Comparison of ENCODE assay signal across 25 cellular contexts in genomic region chr7:113809591-113809990, GRCh38.
"Had no signal": no experiment of that assay in that cellular context is flagged by ENCODE, and none has a peak within 500 bp of the region (broad histone marks: within the 10 kb centered on the region; RNA-seq: fewer than 3 reads in every experiment).

No MANE protein-coding gene starts in this region.

- H3K27me3 Mint-ChIP-seq: activated CD4-positive, alpha-beta memory T cell treated with anti-CD3 and anti-CD28 coated beads, Interleukin-2, amount 10 ng/mL, durations not matched to agents 7 days and 5 days; activated CD4-positive, alpha-beta T cell treated with anti-CD3 and anti-CD28 coated beads for 36 hours; activated naive CD8-positive, alpha-beta T cell treated with anti-CD3 and anti-CD28 coated beads, Interleukin-2, amount 10 ng/mL, durations not matched to agents 7 days and 5 days; activated T-helper 17 cell treated with anti-CD3 and anti-CD28 coated beads, Interleukin-2, amount 50 U/mL, for 72 hours; brain had no signal

- H3K36me3 Mint-ChIP-seq: activated naive CD8-positive, alpha-beta T cell treated with anti-CD3 and anti-CD28 coated beads, Interleukin-2, amount 10 ng/mL, durations not matched to agents 7 days and 5 days; brain had no signal

- DNase-seq: activated CD4-positive, alpha-beta memory T cell treated with anti-CD3 and anti-CD28 coated beads, Interleukin-2, amount 10 ng/mL, durations not matched to agents 7 days and 5 days; activated CD4-positive, alpha-beta T cell treated with anti-CD3 and anti-CD28 coated beads for 36 hours; activated CD4-positive, alpha-beta T cell treated with anti-CD3 and anti-CD28 coated beads, Interleukin-2, amount 50 U/mL, for 1 hour; activated gamma-delta T cell; activated naive CD4-positive, alpha-beta T cell treated with anti-CD3 and anti-CD28 coated beads for 36 hours; activated naive CD8-positive, alpha-beta T cell treated with anti-CD3 and anti-CD28 coated beads, Interleukin-2, amount 10 ng/mL, durations not matched to agents 7 days and 5 days; activated T-cell treated with anti-CD3 and anti-CD28 coated beads for 4 hours; activated T-cell treated with anti-CD3 and anti-CD28 coated beads, Interleukin-2, amount 50 U/mL, for 48 hours; anterior cingulate cortex; cerebellar nuclear complex; KG1; MV-4-11; NCI-H1092 treated with DMSO at 0.1 percent for 48 hours; NCI-H1417 treated with DMSO at 0.1 percent for 48 hours; NCI-H1694; NCI-H2029; NCI-H2107; NCI-H226; NCI-H526; NCI-H774; SK-N-SH; T-helper 1 cell; WERI-Rb-1 had no signal

- H3K4me1 Mint-ChIP-seq: activated CD4-positive, alpha-beta memory T cell treated with anti-CD3 and anti-CD28 coated beads, Interleukin-2, amount 10 ng/mL, durations not matched to agents 7 days and 5 days; activated CD4-positive, alpha-beta T cell treated with anti-CD3 and anti-CD28 coated beads for 36 hours; activated naive CD8-positive, alpha-beta T cell treated with anti-CD3 and anti-CD28 coated beads, Interleukin-2, amount 10 ng/mL, durations not matched to agents 7 days and 5 days; activated T-helper 17 cell treated with anti-CD3 and anti-CD28 coated beads, Interleukin-2, amount 50 U/mL, for 72 hours had no signal

- H3K27ac Mint-ChIP-seq: activated CD4-positive, alpha-beta memory T cell treated with anti-CD3 and anti-CD28 coated beads, Interleukin-2, amount 10 ng/mL, durations not matched to agents 7 days and 5 days; activated CD4-positive, alpha-beta T cell treated with anti-CD3 and anti-CD28 coated beads for 36 hours; activated naive CD4-positive, alpha-beta T cell treated with anti-CD3 and anti-CD28 coated beads for 36 hours; activated naive CD8-positive, alpha-beta T cell treated with anti-CD3 and anti-CD28 coated beads, Interleukin-2, amount 10 ng/mL, durations not matched to agents 7 days and 5 days; activated T-helper 17 cell treated with anti-CD3 and anti-CD28 coated beads, Interleukin-2, amount 50 U/mL, for 72 hours; brain had no signal

- H3K4me3 Mint-ChIP-seq: activated CD4-positive, alpha-beta memory T cell treated with anti-CD3 and anti-CD28 coated beads, Interleukin-2, amount 10 ng/mL, durations not matched to agents 7 days and 5 days; activated CD4-positive, alpha-beta T cell treated with anti-CD3 and anti-CD28 coated beads for 36 hours; activated naive CD4-positive, alpha-beta T cell treated with anti-CD3 and anti-CD28 coated beads for 36 hours; activated naive CD8-positive, alpha-beta T cell treated with anti-CD3 and anti-CD28 coated beads, Interleukin-2, amount 10 ng/mL, durations not matched to agents 7 days and 5 days; activated T-helper 17 cell treated with anti-CD3 and anti-CD28 coated beads, Interleukin-2, amount 50 U/mL, for 72 hours; brain had no signal

- H3K9me3 Mint-ChIP-seq: activated CD4-positive, alpha-beta memory T cell treated with anti-CD3 and anti-CD28 coated beads, Interleukin-2, amount 10 ng/mL, durations not matched to agents 7 days and 5 days; activated naive CD4-positive, alpha-beta T cell treated with anti-CD3 and anti-CD28 coated beads for 36 hours; activated naive CD8-positive, alpha-beta T cell treated with anti-CD3 and anti-CD28 coated beads, Interleukin-2, amount 10 ng/mL, durations not matched to agents 7 days and 5 days; activated T-helper 17 cell treated with anti-CD3 and anti-CD28 coated beads, Interleukin-2, amount 50 U/mL, for 72 hours; brain had no signal

- ATAC-seq: activated CD4-positive, alpha-beta T cell treated with anti-CD3 and anti-CD28 coated beads for 36 hours had no signal
